ENCODE assay signal across 8 cellular contexts in the genomic region with DNA sequence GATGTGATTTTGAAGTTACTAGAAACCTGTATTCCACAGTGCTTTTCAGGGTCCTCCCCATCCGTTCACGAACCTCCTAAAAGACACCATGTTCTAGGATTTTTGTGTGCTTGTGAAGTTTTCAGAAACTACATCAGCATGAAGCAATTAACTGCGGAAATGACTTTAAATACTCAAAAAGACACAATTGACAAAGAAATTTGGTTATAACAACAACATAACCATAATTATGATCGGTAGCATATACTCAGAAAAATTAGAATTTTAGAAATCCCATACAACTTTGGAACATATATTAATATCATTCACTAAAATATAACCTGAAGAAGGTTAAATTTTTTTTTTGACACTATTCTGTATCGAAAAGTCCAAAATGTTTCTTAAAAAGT. TPM values are rescaled to one million over a fixed set of nuclear protein-coding genes. Genes with fewer than 3 reads are reported as not detected.
DNase-seq lines count a peak whose midpoint lies in the region; ATAC-seq, FAIRE-seq and TF ChIP-seq lines count a peak whose summit lies in the region.

No MANE protein-coding gene starts in this region.

- WGBS in heart right ventricle, 2 donors: 63 to 75% methylated on average over 5 of the region's 5 CpGs
- WGBS in mammary epithelial cell (ENCODE audit: low coverage, missing lambda C conversion rate): 61% methylated on average over 5 of the region's 5 CpGs

- CTCF ChIA-PET in mammary epithelial cell (lab: Charles Lee; ENCODE audit: low non-redundant PET): no interaction called here

- peaks cover 6% of the 10 kb centered on the region for H3K36me3 Mint-ChIP-seq in mesothelial cell of epicardium

- H3K36me3 ChIP-seq in heart right ventricle (peaks cover 0 to 5% (median 0%) of the 10 kb centered on the region in 9 donors), mammary epithelial cell (ENCODE audit: insufficient read depth, low read length) (no peaks in the 10 kb centered on the region), vagina (no peaks in the 10 kb centered on the region)

- TF ChIP-seq CTCF in heart right ventricle (IDR thresholded peaks at IDR 0.05) (no peak), mammary epithelial cell (conservative IDR thresholded peaks at IDR 0.05 in 1 of 2, IDR thresholded peaks at IDR 0.05 in 1 of 2; ENCODE audit: extremely low read depth in 1 of 2, insufficient read depth in 1 of 2, low read depth in 1 of 2, low read length in 2 of 2) (no peak), mesothelial cell of epicardium (IDR thresholded peaks at IDR 0.05; ENCODE audit: unreplicated experiment) (no peak), vagina (IDR thresholded peaks at IDR 0.05) (no peak)

- H3K9ac ChIP-seq in mammary epithelial cell (ENCODE audit: insufficient read depth, low read length): peak overlapping the region; percentile 72

- H3K27me3 ChIP-seq in heart right ventricle (no peaks in the 10 kb centered on the region), mammary epithelial cell (ENCODE audit: insufficient read depth, low read length) (no peaks in the 10 kb centered on the region), vagina (no peaks in the 10 kb centered on the region)

- TF ChIP-seq POLR2A in vagina (IDR thresholded peaks at IDR 0.05) (no peak), GM12891 (IDR thresholded peaks at IDR 0.05; ENCODE audit: low read depth, low read length) (no peak)

- FAIRE-seq in GM12891 (lab: Jason Lieb, UNC): no peak

- H3K4me3 ChIP-seq in heart right ventricle (peak overlapping the region in 9 of 10 donors; percentile 41 to 72 (median 61)), mammary epithelial cell (replicated peaks in 1 of 3; ENCODE audit: insufficient read depth in 1 of 3, low read depth in 2 of 3, low read length in 3 of 3) (peak overlapping the region; percentile 74 to 85 (median 75)), vagina (peak overlapping the region; percentile 44 to 57)

- dilution Hi-C loops in mammary epithelial cell (cut with HindIII; ENCODE audit: low sequenced_read_pairs): no loop called here

- no peaks in the 10 kb centered on the region for H3K79me2 ChIP-seq in mammary epithelial cell (ENCODE audit: insufficient read depth, low read length)

- in situ Hi-C loops in mammary epithelial cell (cut with MboI; ENCODE audit: low sequenced_read_pairs in 2 of 2): no loop called here

- intact Hi-C loops in heart right ventricle (cut with DNase I) (loop anchor here in 2 of 10 donors (2.0 kb wide), 1 partner anchor 44 kb away; the partner anchor contains the start of gene FAM20C (in 2 of the 2)), Right ventricle myocardium inferior (cut with DNase I) (no loop called here), mammary epithelial cell (cut with micrococcal nuclease) (loop anchor here (2.0 to 5.0 kb wide), 2 partner anchors 44 to 46 kb away; partner anchors contain the start of gene FAM20C), vagina (cut with DNase I) (no loop called here)

- peaks cover 2% of the 10 kb centered on the region for H3K27me3 Mint-ChIP-seq in mesothelial cell of epicardium (ENCODE audit: low read depth)

- DNase-seq in heart right ventricle (no peak), Right ventricle myocardium inferior (ENCODE audit: missing footprints) (no peak), mammary epithelial cell (no peak), mesothelial cell of epicardium (ENCODE audit: low spot score in 2 of 2, unreplicated experiment in 2 of 2) (no peak), vagina (ENCODE audit: extremely low spot score in 2 of 2) (no peak), amygdala (lab: John Stamatoyannopoulos, UW) (no peak), GM12891 (ENCODE audit: insufficient read length, low spot score) (no peak), T-helper 9 cell (no peak)

- peaks cover 4 to 31% (median 12%) of the 10 kb centered on the region in 9 donors for H3K4me1 ChIP-seq in heart right ventricle
- H3K4me1 ChIP-seq in mammary epithelial cell (ENCODE audit: insufficient read depth, low read length): peaks cover 10% of the 10 kb centered on the region
- peaks cover 10% of the 10 kb centered on the region for H3K4me1 ChIP-seq in vagina

- H3K9me3 ChIP-seq in heart right ventricle (no peaks in the 10 kb centered on the region), mammary epithelial cell (replicated peaks; ENCODE audit: insufficient read depth, low read length) (no peaks in the 10 kb centered on the region), vagina (no peaks in the 10 kb centered on the region)

- ATAC-seq in heart right ventricle (no peak), Right ventricle myocardium inferior (no peak)

- no peaks in the 10 kb centered on the region for H3K9me3 Mint-ChIP-seq in mesothelial cell of epicardium

- H3K4me3 Mint-ChIP-seq in mesothelial cell of epicardium: peak overlapping the region; percentile 86

- H3K27ac Mint-ChIP-seq in mesothelial cell of epicardium: peak overlapping the region; percentile 99

- H3K27ac ChIP-seq in heart right ventricle (peak overlapping the region; percentile 90 to 99 (median 96)), mammary epithelial cell (ENCODE audit: insufficient read depth, low read depth, low read length) (peak overlapping the region; percentile 72), vagina (peak overlapping the region; percentile 95)

- peak overlapping the region; percentile 97 for H2AFZ ChIP-seq in mammary epithelial cell (ENCODE audit: low read depth, low read length)

- H3K4me2 ChIP-seq in mammary epithelial cell (ENCODE audit: insufficient read depth, low read depth, low read length): peak overlapping the region; percentile 96

- peaks cover 21% of the 10 kb centered on the region for H3K4me1 Mint-ChIP-seq in mesothelial cell of epicardium

- H4K20me1 ChIP-seq in mammary epithelial cell (ENCODE audit: insufficient read depth, low read length): no peaks in the 10 kb centered on the region

- TSS peak; percentile 76 for BruUV-seq in mammary epithelial cell (replicated peaks; lab: Mats Ljungman, UMichigan)

TF ChIP-seq in GM12891, 5 proteins besides CTCF, POLR2A, EP300 and RAD21:
- TF ChIP-seq SPI1 (IDR thresholded peaks at IDR 0.05; ENCODE audit: low read depth, low read length) (no peak), POU2F2 (IDR thresholded peaks at IDR 0.05; ENCODE audit: low read depth, low read length) (no peak), POLR2AphosphoS5 (IDR thresholded peaks at IDR 0.05; ENCODE audit: low read depth, low read length) (no peak), PAX5 (IDR thresholded peaks at IDR 0.05; ENCODE audit: insufficient read depth, low read length, severe bottlenecking) (no peak), TAF1 (IDR thresholded peaks at IDR 0.05; ENCODE audit: low read depth, low read length) (no peak)

RNA-seq across cellular contexts. Expression of gene FAM20C, which starts 43.8 kb away (rescaled TPM):
- total RNA-seq in heart right ventricle (10 to 100 TPM; 12.4 to 59.8 (median 19.2) TPM), Right ventricle myocardium inferior (26.1 TPM), mammary epithelial cell (10 to 100 TPM; 37.0 to 48.5 TPM), mesothelial cell of epicardium (16.7 to 18.3 TPM (median 17.8 TPM) in 3 replicates), vagina (22.1 TPM)
- polyA plus RNA-seq in heart right ventricle (10 to 100 TPM; 12.7 to 24.0 TPM), mammary epithelial cell (30.6 TPM)
- 6.7 TPM for polyA minus RNA-seq in mammary epithelial cell
- polyA plus RNA-seq in GM12891 (2012; ENCODE audit: low read depth, missing spikeins): not detected
